26 cellular contexts compared by ENCODE assay signal in the genomic region with DNA sequence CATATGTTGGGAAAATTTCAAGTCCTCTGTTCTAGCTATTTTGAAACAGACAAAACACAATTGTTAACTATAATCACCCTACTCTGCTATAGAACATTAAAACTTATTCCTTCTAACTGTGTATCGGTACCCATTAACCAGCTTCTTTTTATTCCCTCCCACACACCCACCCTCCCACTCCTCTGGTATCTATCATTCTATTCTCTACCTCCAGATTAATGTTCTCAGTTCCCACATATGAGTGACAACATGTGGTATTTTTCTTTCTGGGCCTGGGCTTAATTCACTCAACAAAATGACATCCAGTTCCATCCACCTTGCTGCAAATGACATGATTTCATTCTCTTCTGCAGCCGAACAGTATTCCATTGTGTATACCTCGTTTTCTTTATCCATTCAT.
"Had no signal": no experiment of that assay in that cellular context is flagged by ENCODE, and none has a peak within 500 bp of the region (broad histone marks: within the 10 kb centered on the region; RNA-seq: fewer than 3 reads in every experiment).

No MANE protein-coding gene starts in this region.

- H3K27me3 ChIP-seq: ovary, stomach, suprapubic skin, thyroid gland, transverse colon, upper lobe of left lung, vagina had no signal

- H3K36me3 ChIP-seq: left ventricle myocardium inferior, ovary, stomach, thyroid gland, upper lobe of left lung, vagina had no signal

- H3K27ac ChIP-seq: ovary, skin epidermis, stomach, suprapubic skin, thyroid gland, transverse colon, upper lobe of left lung, vagina had no signal

- H3K9me3 ChIP-seq: ovary, stomach, suprapubic skin, thyroid gland, transverse colon, upper lobe of left lung, vagina had no signal

- H3K4me3 ChIP-seq: left ventricle myocardium inferior, lung, ovary, skin epidermis, stomach, suprapubic skin, thyroid gland, transverse colon, upper lobe of left lung, vagina had no signal

- ATAC-seq: left colon; natural killer cell; right cardiac atrium; sciatic nerve; stimulated activated naive B cell treated with anti-CD40 and anti-IgM and Interleukin-4, amounts not matched to agents 10 μg/mL and 1 μg/mL and 100 μg/mL, for 72 hours; stimulated activated naive CD8-positive, alpha-beta T cell treated with anti-CD3 and anti-CD28 coated beads, Interleukin-15, Interleukin-2, amounts not matched to agents 100 U/mL and 50 U/mL, for 24 hours had no signal

- DNase-seq: immature natural killer cell; kidney; left colon; left ventricle myocardium inferior; mesendoderm; naive B cell; natural killer cell; nephron progenitor cell; ovary; retina; right cardiac atrium; stimulated activated CD4-positive, alpha-beta T cell treated with anti-CD3 and anti-CD28 coated beads, Interleukin-12 subunit alpha, Interleukin-12 subunit beta, amount 100 ng/mL, for 4 hours; stimulated activated CD4-positive, alpha-beta T cell treated with anti-CD3 and anti-CD28 coated beads, Interleukin-15, amount 100 ng/mL, for 24 hours; stimulated activated CD4-positive, alpha-beta T cell treated with anti-CD3 and anti-CD28 coated beads, Interleukin-2, amount 100 ng/mL, for 24 hours; stimulated activated CD4-positive, alpha-beta T cell treated with anti-CD3 and anti-CD28 coated beads, Interleukin-4, amount 100 ng/mL, for 1 hour; stimulated activated naive B cell treated with anti-CD40 and anti-IgM and Interleukin-4, amounts not matched to agents 10 μg/mL and 1 μg/mL and 100 μg/mL, for 72 hours; stimulated activated naive CD8-positive, alpha-beta T cell treated with anti-CD3 and anti-CD28 coated beads, Interleukin-15, Interleukin-2, amounts not matched to agents 100 U/mL and 50 U/mL, for 24 hours; stomach; thyroid gland; transverse colon had no signal
